ENCODE assay signal across 10 cellular contexts in genomic region chr20:63381781-63382431, GRCh38. TPM values are rescaled to one million over a fixed set of nuclear protein-coding genes. Genes with fewer than 3 reads are reported as not detected.
DNase-seq lines count a peak whose midpoint lies in the region; ATAC-seq and TF ChIP-seq lines count a peak whose summit lies in the region.
"Had no signal": no experiment of that assay in that cellular context is flagged by ENCODE, and none has a peak within 500 bp of the region (broad histone marks: within the 10 kb centered on the region; RNA-seq: fewer than 3 reads in every experiment).

No MANE protein-coding gene starts in this region.

- peaks cover 0 to 30% of the 10 kb centered on the region in 2 donors for H3K27me3 Mint-ChIP-seq in T-cell

- H3K4me1 Mint-ChIP-seq in T-cell = no peaks in the 10 kb centered on the region

- no peaks in the 10 kb centered on the region for H3K4me1 ChIP-seq in mucosa of descending colon (ENCODE audit: low read depth)

- no peak overlapping the region for H3K4me3 ChIP-seq in mucosa of descending colon
- H3K4me3 ChIP-seq: BLaER1 treated with 17β-estradiol and CSF1 and Interleukin-3, amounts not matched to agents 10 nM and 100 nM had no signal

- DNase-seq in NCI-H1092 treated with DMSO at 0.1 percent for 48 hours (lab: John Stamatoyannopoulos, UW) (peak; percentile 17), NCI-H1092 (lab: John Stamatoyannopoulos, UW) (no peak), T-cell (peak in 24 of 34 experiments; percentile 6 to 43 (median 27)), mucosa of descending colon (peak in 1 of 3 donors; percentile 20), A172 (ENCODE audit: low spot score) (no peak)
- peak; percentile 19 for DNase-seq in central memory CD4-positive, alpha-beta T cell

- H3K27ac Mint-ChIP-seq in T-cell = no peak overlapping the region

- no peaks in the 10 kb centered on the region for H3K36me3 Mint-ChIP-seq in T-cell

- TF ChIP-seq CTCF in mucosa of descending colon (IDR thresholded peaks at IDR 0.05) = peak; percentile 71

- H3K9me3 ChIP-seq in mucosa of descending colon = peaks cover 13% of the 10 kb centered on the region

- POLR2A ChIA-PET in T-cell (lab: Charles Lee) = interaction anchor here in 1 of 2 donors (0.5 kb wide), 1 partner anchor 107 kb away, joined by 5 read pairs; no protein-coding TSS in a partner anchor

- intact Hi-C loops in mucosa of descending colon (cut with DNase I, micrococcal nuclease) = no loop called here

- CTCF ChIA-PET in T-cell (lab: Charles Lee) = interaction anchor here in 1 of 2 donors (1.1 kb wide), 1 partner anchor 158 kb away, joined by 3 read pairs; no protein-coding TSS in a partner anchor

- peaks cover 7 to 13% (median 8%) of the 10 kb centered on the region in 3 donors for H3K9me3 Mint-ChIP-seq in T-cell

- H3K4me3 Mint-ChIP-seq in T-cell = no peak overlapping the region

- H3K36me3 ChIP-seq in mucosa of descending colon (ENCODE audit: low read depth) = no peaks in the 10 kb centered on the region
- H3K36me3 ChIP-seq: BLaER1 treated with 17β-estradiol and CSF1 and Interleukin-3, amounts not matched to agents 10 nM and 100 nM had no signal

- ATAC-seq in T-cell (replicated peaks in 1 of 4) (peak in 1 of 4 experiments; percentile 42), mucosa of descending colon (peak; percentile 33), HG03469 (IDR thresholded peaks at IDR 0.05; ENCODE audit: unreplicated experiment) (no peak), GM19455 (IDR thresholded peaks at IDR 0.05; ENCODE audit: unreplicated experiment) (no peak)

RNA-seq across cellular contexts. Expression of gene CHRNA4, which starts 20.8 kb away (rescaled TPM):
- not detected for total RNA-seq in T-cell
- not detected for total RNA-seq in mucosa of descending colon
- 0.03 and 0.07 TPM in 2 replicates for total RNA-seq in A172 (2014; rRNA removed; shearing (Covaris generic))
- total RNA-seq: pulmonary artery endothelial cell had no signal

Comparison
In these comparisons a context has a peak if more than half of its experiments do, and no peak if none do; other contexts are left out.
1. DNase-seq: peak in NCI-H1092 treated with DMSO at 0.1 percent for 48 hours (single experiment), T-cell (24 of 34) and central memory CD4-positive, alpha-beta T cell (single experiment); none in NCI-H1092 (single experiment) and A172 (single experiment).